ENCODE assay signal across 22 cellular contexts in genomic region chr2:171763602-171764001, GRCh38.
A peak's percentile ranks its signal among the peaks of the same experiment; 100 is the strongest.
DNase-seq lines count a peak whose midpoint lies in the region; ATAC-seq, FAIRE-seq and TF ChIP-seq lines count a peak whose summit lies in the region.
"Had no signal": no experiment of that assay in that cellular context is flagged by ENCODE, and none has a peak within 500 bp of the region (broad histone marks: within the 10 kb centered on the region; RNA-seq: fewer than 3 reads in every experiment).

No MANE protein-coding gene starts in this region.

- H3K4me2 ChIP-seq in K562 (ENCODE audit: insufficient read depth, low read length) = no peak overlapping the region

- intact Hi-C loops in K562 (cut with micrococcal nuclease) = no loop called here

- TF ChIP-seq CTCF in K562 (IDR thresholded peaks at IDR 0.05 in 2 of 3, conservative IDR thresholded peaks at IDR 0.05 in 1 of 3; ENCODE audit: insufficient read depth in 2 of 3, low read depth in 1 of 3, low read length in 3 of 3) = no peak

- no peak overlapping the region for H3K9ac ChIP-seq in K562 (ENCODE audit: insufficient read depth in 1 of 2, low read depth in 2 of 2, low read length in 2 of 2)

- no peak for FAIRE-seq in K562 (lab: Jason Lieb, UNC)
- FAIRE-seq: GM12878, TTC549 had no signal

- no peak for TF ChIP-seq RAD21 in K562 (CRISPR knock-in tag; conservative IDR thresholded peaks at IDR 0.05 in 1 of 2, IDR thresholded peaks at IDR 0.05 in 1 of 2)

- H3K4me3 ChIP-seq in K562 = no peak overlapping the region
- H3K4me3 ChIP-seq: GM12878, HAP-1 had no signal

- TF ChIP-seq POLR2A in K562 (conservative IDR thresholded peaks at IDR 0.05) = no peak
- no peak for TF ChIP-seq POLR2A in GM18505 (IDR thresholded peaks at IDR 0.05; ENCODE audit: borderline replicate concordance, extremely low read depth, insufficient read depth, insufficient read length)

- ATAC-seq in K562 = no peak; the same call in 2 of the 3 replicates
- ATAC-seq in HG02571 (IDR thresholded peaks at IDR 0.05; ENCODE audit: unreplicated experiment) = no peak
- no peak for ATAC-seq in GM18505 (IDR thresholded peaks at IDR 0.05; ENCODE audit: unreplicated experiment)
- ATAC-seq: GM12878; natural killer cell treated with Interleukin-12 subunit alpha and Interleukin-12 subunit beta and Interleukin-15 and Interleukin-18, amount 100 ng/mL, for 72 hours had no signal

- peak; percentile 60 for DNase-seq in A172 (ENCODE audit: low spot score)
- peak; percentile 75 for DNase-seq in HT1080 (ENCODE audit: low read depth)
- DNase-seq in K562 (ENCODE audit: extremely low read depth in 1 of 4, low spot score in 3 of 4) = no peak
- peak; percentile 46 for DNase-seq in kidney tubule cell (ENCODE audit: low spot score)
- DNase-seq in NCI-H2227 treated with DMSO at 0.1 percent for 48 hours (lab: John Stamatoyannopoulos, UW) = no peak
- no peak for DNase-seq in activated CD4-positive, CD25-positive, alpha-beta regulatory T cell treated with anti-CD3 and anti-CD28 coated beads, Interleukin-2, amount 50 U/mL, for 72 hours
- DNase-seq: activated CD4-positive, alpha-beta T cell treated with anti-CD3 and anti-CD28 coated beads, Interleukin-2, amount 10 ng/mL, durations not matched to agents 7 days and 5 days; activated CD8-positive, alpha-beta memory T cell treated with anti-CD3 and anti-CD28 coated beads, Interleukin-2, amount 50 U/mL, for 4 hours; activated effector memory CD4-positive, alpha-beta T cell treated with Interleukin-2 at 50 U/mL for 16 hours; amniotic stem cell; central memory CD4-positive, alpha-beta T cell; effector memory CD4-positive, alpha-beta T cell; hippocampal formation; islet precursor cell; NCI-H187; NCI-H226 had no signal

- H3K27me3 ChIP-seq in K562 (ENCODE audit: control insufficient read depth in 2 of 2, insufficient read depth in 2 of 2, low read length in 2 of 2) = no peaks in the 10 kb centered on the region

- CTCF ChIA-PET in K562 (lab: Yijun Ruan, JAX; ENCODE audit: low intra/inter-chr PET ratio) = no interaction called here

- no peaks in the 10 kb centered on the region for H3K9me3 ChIP-seq in K562 (replicated peaks; ENCODE audit: control insufficient read depth, insufficient read depth, low read depth, low read length)
- H3K9me3 ChIP-seq: HAP-1 had no signal

- no peaks in the 10 kb centered on the region; the same call in 2 of the 3 replicates for H3K36me3 ChIP-seq in K562 (ENCODE audit: control insufficient read depth, insufficient read depth, low read length)

- H3K79me2 ChIP-seq in K562 (ENCODE audit: control insufficient read depth, insufficient read depth, low read length) = no peaks in the 10 kb centered on the region

- H2AFZ ChIP-seq in K562 (ENCODE audit: low read depth, low read length) = no peak overlapping the region

- no peaks in the 10 kb centered on the region for H3K4me1 ChIP-seq in K562 (replicated peaks in 1 of 2; ENCODE audit: control insufficient read depth in 2 of 2, insufficient read depth in 2 of 2, low read length in 2 of 2)
- H3K4me1 ChIP-seq: HAP-1 had no signal

- no peaks in the 10 kb centered on the region for H3K9me1 ChIP-seq in K562 (ENCODE audit: control insufficient read depth, insufficient read depth, low read length)

- 79% methylated on average over 3 of the region's 3 CpGs for WGBS in K562 (ENCODE audit: insufficient coverage, low coverage, missing lambda C conversion rate)

- in situ Hi-C loops in K562 (cut with MboI) = no loop called here

- H3K27ac ChIP-seq in K562 (ENCODE audit: extremely low read depth, low read depth, low read length) = no peak overlapping the region

- TF ChIP-seq EP300 in K562 (IDR thresholded peaks at IDR 0.05; ENCODE audit: low read length) = no peak

- BruUV-seq in K562 (replicated peaks; lab: Mats Ljungman, UMichigan) = no TSS peak

- POLR2A ChIA-PET in K562 (lab: Yijun Ruan, JAX) = no interaction called here

- H4K20me1 ChIP-seq in K562 (replicated peaks; ENCODE audit: control insufficient read depth, insufficient read depth, low read length) = no peaks in the 10 kb centered on the region

TF ChIP-seq in K562, 482 proteins besides CTCF, POLR2A, EP300 and RAD21:
- peak; percentile 34 for TF ChIP-seq MEIS2 (IDR thresholded peaks at IDR 0.05; ENCODE audit: partially characterized antibody)
- TF ChIP-seq SRSF9 (IDR thresholded peaks at IDR 0.05; ENCODE audit: borderline replicate concordance, low read depth, low read length) = no peak
- no peak for TF ChIP-seq DMBX1 (CRISPR knock-in tag; IDR thresholded peaks at IDR 0.05; ENCODE audit: borderline replicate concordance)
- TF ChIP-seq SRSF1 (IDR thresholded peaks at IDR 0.05; ENCODE audit: low read depth, low read length) = no peak
- no peak for TF ChIP-seq E2F4 (CRISPR knock-in tag; IDR thresholded peaks at IDR 0.05; ENCODE audit: low read depth)
- no peak for TF ChIP-seq NR1H2 (CRISPR knock-in tag; IDR thresholded peaks at IDR 0.05)
- no peak for TF ChIP-seq RBM22 (IDR thresholded peaks at IDR 0.05; ENCODE audit: low read depth, low read length, poor library complexity, severe bottlenecking)
- no peak for TF ChIP-seq TEAD4 (IDR thresholded peaks at IDR 0.05; ENCODE audit: low read length)
- TF ChIP-seq TEAD4 (CRISPR knock-in tag; IDR thresholded peaks at IDR 0.05; ENCODE audit: borderline replicate concordance) = no peak
- TF ChIP-seq HDAC1 (IDR thresholded peaks at IDR 0.05) = no peak
- no peak for TF ChIP-seq ZNF311 (CRISPR knock-in tag; IDR thresholded peaks at IDR 0.05)
- no peak for TF ChIP-seq NFXL1 (CRISPR knock-in tag; IDR thresholded peaks at IDR 0.05)
- TF ChIP-seq CREM (IDR thresholded peaks at IDR 0.05; ENCODE audit: low read depth) = no peak
- no peak for TF ChIP-seq ZNF253 (CRISPR knock-in tag; conservative IDR thresholded peaks at IDR 0.05)
- no peak for TF ChIP-seq PCBP1 (IDR thresholded peaks at IDR 0.05; ENCODE audit: low read depth, low read length, poor library complexity, severe bottlenecking)
- TF ChIP-seq SUPT5H (IDR thresholded peaks at IDR 0.05) = 0 out of 2 replicates have a peak, but pooled peaks have one; percentile 0
TF ChIP-seq in K562: peak in this region for 2.

Comparison
In these comparisons a context has a peak if more than half of its experiments do, and no peak if none do; other contexts are left out.
1. DNase-seq: peak in A172 (single experiment), HT1080 (single experiment) and kidney tubule cell (single experiment); none in K562 (0 of 4), NCI-H2227 treated with DMSO at 0.1 percent for 48 hours (single experiment) and activated CD4-positive, CD25-positive, alpha-beta regulatory T cell treated with anti-CD3 and anti-CD28 coated beads, Interleukin-2, amount 50 U/mL, for 72 hours (single experiment).